In genomic region chr2:201233192-201234166, GRCh38 we compare ENCODE assay signal across 8 cellular contexts. TPM values are rescaled to one million over a fixed set of nuclear protein-coding genes. Genes with fewer than 3 reads are reported as not detected.
A peak's percentile ranks its signal among the peaks of the same experiment; 100 is the strongest.
DNase-seq lines count a peak whose midpoint lies in the region; TF ChIP-seq lines count a peak whose summit lies in the region.

No MANE protein-coding gene starts in this region.

- no peaks in the 10 kb centered on the region for H3K27me3 Mint-ChIP-seq in Calu3 (ENCODE audit: unreplicated experiment)

- CTCF ChIA-PET in Calu3 (lab: Charles Lee) = interaction anchor here (0.6 to 2.7 kb wide), 9 partner anchors 13 to 332 kb away, joined by 3 to 61 read pairs (median 6); partner anchors contain the start of gene CASP10

- H3K4me3 Mint-ChIP-seq in Calu3 (ENCODE audit: low read depth, unreplicated experiment) = peak overlapping the region; percentile 93

- peaks cover 51% of the 10 kb centered on the region for H3K36me3 Mint-ChIP-seq in Calu3 (ENCODE audit: insufficient read depth, unreplicated experiment)

- intact Hi-C loops in Calu3 (cut with micrococcal nuclease; ENCODE audit: unreplicated experiment) = loop anchor here (5.0 to 10.0 kb wide), 3 partner anchors 331 to 411 kb away; partner anchors contain the start of genes NIF3L1, PPIL3 and TMEM237

- H3K4me3 ChIP-seq in fibroblast of pulmonary artery (replicated peaks; ENCODE audit: low read depth, low read length) = no peak overlapping the region

- BruUV-seq in Calu3 (replicated peaks; lab: Mats Ljungman, UMichigan) = TSS peak; percentile 64

- TF ChIP-seq CTCF in Calu3 (IDR thresholded peaks at IDR 0.05; ENCODE audit: unreplicated experiment) (no peak), GM20000 (IDR thresholded peaks at IDR 0.05; ENCODE audit: extremely low read depth, missing control alignments) (no peak), fibroblast of pulmonary artery (IDR thresholded peaks at IDR 0.05; ENCODE audit: low read length, missing control alignments) (no peak)

- H3K4me1 Mint-ChIP-seq in Calu3 (ENCODE audit: low read depth, unreplicated experiment) = peaks cover 27% of the 10 kb centered on the region

- no peaks in the 10 kb centered on the region for H3K9me3 Mint-ChIP-seq in Calu3 (ENCODE audit: low read depth, unreplicated experiment)

- peak; percentile 91 for DNase-seq in Calu3
- peak; percentile 84 for DNase-seq in GM20000 (ENCODE audit: low spot score)
- peak; percentile 83 for DNase-seq in HK-2 (ENCODE audit: unreplicated experiment)
- DNase-seq in NOMO-1 treated with DMSO at 0.1 percent for 48 hours (lab: John Stamatoyannopoulos, UW; ENCODE audit: unreplicated experiment) = peak; percentile 96
- peak; percentile 63 for DNase-seq in activated CD8-positive, alpha-beta memory T cell treated with anti-CD3 and anti-CD28 coated beads, Interleukin-2, amount 50 U/mL, for 24 hours (ENCODE audit: extremely low read depth)
- DNase-seq in fibroblast of pulmonary artery (ENCODE audit: low read depth) = peak; percentile 29
- DNase-seq in renal cortical epithelial cell (ENCODE audit: low read depth) = peak; percentile 90
- no peak for DNase-seq in DMS114 treated with DMSO at 0.1 percent for 48 hours (lab: John Stamatoyannopoulos, UW; ENCODE audit: unreplicated experiment)

- H3K27ac Mint-ChIP-seq in Calu3 (ENCODE audit: unreplicated experiment) = peak overlapping the region; percentile 97

RNA-seq across cellular contexts. Expression of gene CASP8, which starts 26.9 kb away (rescaled TPM):
- total RNA-seq in Calu3 (2022) (67.1 and 87.6 TPM in 2 replicates), renal cortical epithelial cell (48.3 and 51.8 TPM in 2 replicates)

RNA-seq across cellular contexts. Expression of gene CASP10, which starts 50.5 kb away (rescaled TPM):
- total RNA-seq in Calu3 (2022) = 21.4 and 22.5 TPM in 2 replicates
- total RNA-seq in renal cortical epithelial cell = 10.6 and 24.1 TPM in 2 replicates
